In genomic region chr17:77308768-77309726, GRCh38 we compare ENCODE assay signal across 10 cellular contexts.
A peak's percentile ranks its signal among the peaks of the same experiment; 100 is the strongest.
DNase-seq lines count a peak whose midpoint lies in the region; ATAC-seq and TF ChIP-seq lines count a peak whose summit lies in the region.
"Had no signal": no experiment of that assay in that cellular context is flagged by ENCODE, and none has a peak within 500 bp of the region (broad histone marks: within the 10 kb centered on the region; RNA-seq: fewer than 3 reads in every experiment).

No MANE protein-coding gene starts in this region.

- intact Hi-C loops in MCF 10A (cut with micrococcal nuclease), result no loop called here

- no peak for ATAC-seq in GM21619 (IDR thresholded peaks at IDR 0.05; ENCODE audit: unreplicated experiment)

- H3K27ac Mint-ChIP-seq in MCF 10A (ENCODE audit: low read depth, unreplicated experiment), result peak overlapping the region; percentile 85
- peak overlapping the region; percentile 39 for H3K27ac Mint-ChIP-seq in mesothelial cell of epicardium

- BruUV-seq in MCF 10A (replicated peaks; lab: Mats Ljungman, UMichigan), result no TSS peak

- DNase-seq in A172 (ENCODE audit: low spot score) (peak; percentile 90), LHCN-M2 (ENCODE audit: low read depth) (peak; percentile 74), MCF 10A (ENCODE audit: unreplicated experiment) (peak; percentile 42), mesothelial cell of epicardium (ENCODE audit: low spot score in 2 of 2, unreplicated experiment in 2 of 2) (no peak), DMS79 treated with DMSO at 0.1 percent for 48 hours (lab: John Stamatoyannopoulos, UW) (no peak)
- no peak for DNase-seq in effector CD4-positive, alpha-beta T cell
- DNase-seq in activated CD4-positive, CD25-positive, alpha-beta regulatory T cell treated with anti-CD3 and anti-CD28 coated beads, Interleukin-2, amount 50 U/mL, for 72 hours, result no peak
- DNase-seq: activated T-cell treated with anti-CD3 and anti-CD28 coated beads for 4 hours, NCI-H2081 had no signal

- H3K4me1 Mint-ChIP-seq in MCF 10A (ENCODE audit: insufficient read depth, unreplicated experiment) (peaks cover 31% of the 10 kb centered on the region), mesothelial cell of epicardium (peaks cover 31% of the 10 kb centered on the region)

- H3K9me3 Mint-ChIP-seq in MCF 10A (ENCODE audit: unreplicated experiment), result no peaks in the 10 kb centered on the region
- no peaks in the 10 kb centered on the region for H3K9me3 Mint-ChIP-seq in mesothelial cell of epicardium

- H3K36me3 Mint-ChIP-seq in MCF 10A (ENCODE audit: insufficient read depth, unreplicated experiment) (peaks cover 57% of the 10 kb centered on the region), mesothelial cell of epicardium (no peaks in the 10 kb centered on the region)

- CTCF ChIA-PET in MCF 10A (lab: Yijun Ruan, JAX), result no interaction called here

- no peak for TF ChIP-seq CTCF in MCF 10A (IDR thresholded peaks at IDR 0.05; ENCODE audit: unreplicated experiment)
- no peak for TF ChIP-seq CTCF in mesothelial cell of epicardium (IDR thresholded peaks at IDR 0.05; ENCODE audit: unreplicated experiment)

- no peaks in the 10 kb centered on the region for H3K27me3 Mint-ChIP-seq in MCF 10A (ENCODE audit: insufficient read depth, unreplicated experiment)
- H3K27me3 Mint-ChIP-seq in mesothelial cell of epicardium (ENCODE audit: low read depth), result no peaks in the 10 kb centered on the region

- H3K4me3 Mint-ChIP-seq in MCF 10A (ENCODE audit: unreplicated experiment), result no peak overlapping the region
- no peak overlapping the region for H3K4me3 Mint-ChIP-seq in mesothelial cell of epicardium

- POLR2A ChIA-PET in MCF 10A (lab: Yijun Ruan, JAX), result interaction anchor here (0.7 to 1.8 kb wide), 2 partner anchors 12 to 22 kb away, joined by 3 to 7 read pairs; no protein-coding TSS in a partner anchor

Comparison
In these comparisons a context has a peak if more than half of its experiments do, and no peak if none do; other contexts are left out.
1. DNase-seq: peak in A172 (single experiment), LHCN-M2 (single experiment) and MCF 10A (single experiment); none in mesothelial cell of epicardium (0 of 2), effector CD4-positive, alpha-beta T cell (single experiment), DMS79 treated with DMSO at 0.1 percent for 48 hours (single experiment) and activated CD4-positive, CD25-positive, alpha-beta regulatory T cell treated with anti-CD3 and anti-CD28 coated beads, Interleukin-2, amount 50 U/mL, for 72 hours (single experiment).